Comparison of ENCODE assay signal across 7 cellular contexts in genomic region chr2:37343537-37344434, GRCh38. TPM values are rescaled to one million over a fixed set of nuclear protein-coding genes. Genes with fewer than 3 reads are reported as not detected.
DNase-seq lines count a peak whose midpoint lies in the region; ATAC-seq and TF ChIP-seq lines count a peak whose summit lies in the region.

No MANE protein-coding gene starts in this region.

- H3K27ac ChIP-seq in lower lobe of right lung (peak overlapping the region; percentile 63), transverse colon (peak overlapping the region; percentile 74 to 86 (median 81))

- H3K4me1 ChIP-seq in lower lobe of right lung (peaks cover 23% of the 10 kb centered on the region), transverse colon (peaks cover 0 to 17% (median 15%) of the 10 kb centered on the region in 4 donors)

- DNase-seq in GM10266 (ENCODE audit: extremely low spot score) (peak; percentile 44), NCI-H82 (lab: John Stamatoyannopoulos, UW) (peak; percentile 47), lower lobe of right lung (no peak), transverse colon (no peak), NCI-H2107 (lab: John Stamatoyannopoulos, UW) (no peak)

- H3K27me3 Mint-ChIP-seq in dendritic cell treated with granulocyte-macrophage colony-stimulating factor and Interleukin-4, amounts not matched to agents 40 ng/mL and 50 ng/mL, for 4 days: no peaks in the 10 kb centered on the region

- WGBS in transverse colon (ENCODE audit: low coverage in 1 of 2), 2 donors: 72 to 77% methylated on average over 6 to 7 of the region's 7 CpGs

- no peaks in the 10 kb centered on the region for H3K9me3 Mint-ChIP-seq in dendritic cell treated with granulocyte-macrophage colony-stimulating factor and Interleukin-4, amounts not matched to agents 40 ng/mL and 50 ng/mL, for 4 days

- H3K4me3 ChIP-seq in lower lobe of right lung: peak overlapping the region; percentile 71
- peak overlapping the region in 3 of 4 donors; percentile 54 to 80 (median 59) for H3K4me3 ChIP-seq in transverse colon

- H3K36me3 ChIP-seq in lower lobe of right lung (no peaks in the 10 kb centered on the region), transverse colon (no peaks in the 10 kb centered on the region)

- H3K36me3 Mint-ChIP-seq in dendritic cell treated with granulocyte-macrophage colony-stimulating factor and Interleukin-4, amounts not matched to agents 40 ng/mL and 50 ng/mL, for 4 days (ENCODE audit: low read depth): peaks cover 16% of the 10 kb centered on the region

- peak overlapping the region; percentile 88 for H3K27ac Mint-ChIP-seq in dendritic cell treated with granulocyte-macrophage colony-stimulating factor and Interleukin-4, amounts not matched to agents 40 ng/mL and 50 ng/mL, for 4 days

- TF ChIP-seq CTCF in GM10266 (IDR thresholded peaks at IDR 0.05; ENCODE audit: control insufficient read depth, insufficient read depth, low read depth, missing control alignments) (no peak), lower lobe of right lung (IDR thresholded peaks at IDR 0.05) (peak; percentile 25), transverse colon (IDR thresholded peaks at IDR 0.05) (peak in 2 of 5 experiments; percentile 28 to 33)

- peak in 1 of 2 donors; percentile 35 for ATAC-seq in lower lobe of right lung
- ATAC-seq in GM19463 (IDR thresholded peaks at IDR 0.05; ENCODE audit: unreplicated experiment): no peak

- in situ Hi-C loops in transverse colon (cut with MboI; ENCODE audit: low pct_ligation_motif_present in 1 of 4, low pct_unique_long_range_greater_than_20kb in 1 of 4, low sequenced_read_pairs in 3 of 4): no loop called here

- peak overlapping the region; percentile 86 for H3K4me3 Mint-ChIP-seq in dendritic cell treated with granulocyte-macrophage colony-stimulating factor and Interleukin-4, amounts not matched to agents 40 ng/mL and 50 ng/mL, for 4 days

- H3K9me3 ChIP-seq in lower lobe of right lung (no peaks in the 10 kb centered on the region), transverse colon (no peaks in the 10 kb centered on the region)

- TF ChIP-seq EP300 in transverse colon (IDR thresholded peaks at IDR 0.05; ENCODE audit: low read depth): no peak

- no peak for TF ChIP-seq POLR2A in transverse colon (IDR thresholded peaks at IDR 0.05)

- intact Hi-C loops in dendritic cell treated with granulocyte-macrophage colony-stimulating factor and Interleukin-4, amounts not matched to agents 40 ng/mL and 50 ng/mL, for 4 days (cut with micrococcal nuclease): loop anchor here (2.0 kb wide), 1 partner anchor 47 kb away; no protein-coding TSS in a partner anchor
- intact Hi-C loops in lower lobe of right lung (cut with DNase I): no loop called here
- intact Hi-C loops in transverse colon (cut with DNase I; ENCODE audit: low total_unique reads): no loop called here

- H3K27me3 ChIP-seq in lower lobe of right lung (ENCODE audit: low read depth): no peaks in the 10 kb centered on the region
- no peaks in the 10 kb centered on the region for H3K27me3 ChIP-seq in transverse colon

- peaks cover 55% of the 10 kb centered on the region for H3K4me1 Mint-ChIP-seq in dendritic cell treated with granulocyte-macrophage colony-stimulating factor and Interleukin-4, amounts not matched to agents 40 ng/mL and 50 ng/mL, for 4 days (ENCODE audit: low read depth)

RNA-seq across cellular contexts. Expression of gene QPCT, which starts 0.6 kb away (rescaled TPM):
- total RNA-seq in lower lobe of right lung: 8.6 TPM
- 10 to 100 TPM in 3 of 4 donors, 1 to 10 TPM in 1; 1.6 to 34.4 (median 14.3) TPM for total RNA-seq in transverse colon

RNA-seq across cellular contexts. Expression of gene PRKD3, which starts 19.2 kb away (rescaled TPM):
- 39.3 TPM for total RNA-seq in lower lobe of right lung
- total RNA-seq in transverse colon: 10 to 100 TPM in 3 of 4 donors, 1 to 10 TPM in 1; 2.6 to 83.8 (median 28.6) TPM

Comparison
In these comparisons a context has a peak if more than half of its experiments do, and no peak if none do; other contexts are left out.
1. DNase-seq: peak in GM10266 (single experiment) and NCI-H82 (single experiment); none in lower lobe of right lung (single experiment), transverse colon (single experiment) and NCI-H2107 (single experiment).